8 cellular contexts compared by ENCODE assay signal in genomic region chr1:42817440-42817767, GRCh38. TPM values are rescaled to one million over a fixed set of nuclear protein-coding genes. Genes with fewer than 3 reads are reported as not detected.
DNase-seq lines count a peak whose midpoint lies in the region; ATAC-seq and TF ChIP-seq lines count a peak whose summit lies in the region.

No MANE protein-coding gene starts in this region.

- H3K27ac ChIP-seq in RWPE2 (ENCODE audit: poor library complexity, severe bottlenecking) (peak overlapping the region; percentile 79), fibroblast of lung (ENCODE audit: insufficient read depth, low read length) (no peak overlapping the region)

- ATAC-seq in GM18873 (IDR thresholded peaks at IDR 0.05; ENCODE audit: low FRiP score, unreplicated experiment) (peak; percentile 12), RWPE2 (ENCODE audit: low read depth) (no peak; the same call in 2 of the 3 replicates), GM21825 (IDR thresholded peaks at IDR 0.05; ENCODE audit: unreplicated experiment) (no peak), HG02973 (IDR thresholded peaks at IDR 0.05; ENCODE audit: unreplicated experiment) (no peak)

- H4K20me1 ChIP-seq in fibroblast of lung (ENCODE audit: control insufficient read depth, extremely low read depth, insufficient read depth, low read length): no peaks in the 10 kb centered on the region

- peaks cover 11% of the 10 kb centered on the region for H3K4me1 ChIP-seq in RWPE2 (ENCODE audit: insufficient read depth, poor library complexity, severe bottlenecking)
- H3K4me1 ChIP-seq in fibroblast of lung (ENCODE audit: control insufficient read depth, extremely low read depth, insufficient read depth, low read length): peaks cover 2% of the 10 kb centered on the region

- H3K27me3 ChIP-seq in RWPE2 (ENCODE audit: insufficient read depth, poor library complexity, severe bottlenecking): no peaks in the 10 kb centered on the region
- H3K27me3 ChIP-seq in fibroblast of lung (ENCODE audit: control insufficient read depth, insufficient read depth, low read length): no peaks in the 10 kb centered on the region

- TF ChIP-seq CTCF in RWPE2 (IDR thresholded peaks at IDR 0.05; ENCODE audit: poor library complexity, severe bottlenecking) (no peak), fibroblast of lung (conservative IDR thresholded peaks at IDR 0.05 in 1 of 2, IDR thresholded peaks at IDR 0.05 in 1 of 2; ENCODE audit: low read depth in 1 of 2, low read length in 2 of 2) (no peak)

- peaks cover 2% of the 10 kb centered on the region for H3K79me2 ChIP-seq in fibroblast of lung (ENCODE audit: control insufficient read depth, insufficient read depth, low read length)

- peak overlapping the region; percentile 19 for H2AFZ ChIP-seq in fibroblast of lung (ENCODE audit: low read length)

- H3K36me3 ChIP-seq in RWPE2 (ENCODE audit: low read depth) (peaks cover 4% of the 10 kb centered on the region; the same call in 1 of the 2 replicates), fibroblast of lung (ENCODE audit: control insufficient read depth, insufficient read depth, low read length) (no peaks in the 10 kb centered on the region)

- H3K4me2 ChIP-seq in fibroblast of lung (ENCODE audit: extremely low read depth, insufficient read depth, low read length): peak overlapping the region; percentile 73

- H3K9ac ChIP-seq in fibroblast of lung (ENCODE audit: insufficient read depth, low read length): no peak overlapping the region

- H3K4me3 ChIP-seq in RWPE2 (ENCODE audit: severe bottlenecking) (peak overlapping the region; percentile 91), fibroblast of lung (replicated peaks in 1 of 4; ENCODE audit: control extremely low read depth in 1 of 4, insufficient read depth in 1 of 4, low read depth in 3 of 4, low read length in 4 of 4) (peak overlapping the region; percentile 47 to 79 (median 64)), skeletal muscle cell (ENCODE audit: low read depth, low read length) (peak overlapping the region; percentile 72)

- no peaks in the 10 kb centered on the region for H3K9me3 ChIP-seq in RWPE2 (ENCODE audit: severe bottlenecking)
- H3K9me3 ChIP-seq in fibroblast of lung (ENCODE audit: control insufficient read depth, insufficient read depth, low read depth, low read length): no peaks in the 10 kb centered on the region

- DNase-seq in RWPE2 (ENCODE audit: low spot score) (no peak), fibroblast of lung (ENCODE audit: low read depth in 2 of 2) (no peak), skeletal muscle cell (ENCODE audit: low read depth) (no peak), HT-29 (ENCODE audit: low spot score) (no peak), GDM1 (lab: John Stamatoyannopoulos, UW) (no peak)

RNA-seq across cellular contexts. Expression of gene SVBP, which starts 0.2 kb away (rescaled TPM):
- total RNA-seq in fibroblast of lung: 21.6 and 24.9 TPM in 2 replicates
- polyA plus RNA-seq in fibroblast of lung: 20.9 and 33.4 TPM in 2 replicates
- 21.5 and 30.2 TPM in 2 replicates for polyA plus RNA-seq in fibroblast of lung (2012)
- not detected in 2 replicates for polyA minus RNA-seq in fibroblast of lung (ENCODE audit: low replicate concordance)
- total RNA-seq in HT-29 (2014; rRNA removed; shearing (Covaris generic)): 17.1 and 19.7 TPM in 2 replicates

RNA-seq across cellular contexts. Expression of gene ERMAP, which starts 0.5 kb away (rescaled TPM):
- total RNA-seq in fibroblast of lung: 17.2 and 37.2 TPM in 2 replicates
- polyA plus RNA-seq in fibroblast of lung: 16.3 and 19.4 TPM in 2 replicates
- 8.3 and 9.4 TPM in 2 replicates for polyA plus RNA-seq in fibroblast of lung (2012)
- polyA minus RNA-seq in fibroblast of lung (ENCODE audit: low replicate concordance): 11.4 and 13.2 TPM in 2 replicates
- total RNA-seq in HT-29 (2014; rRNA removed; shearing (Covaris generic)): 4.9 and 5.4 TPM in 2 replicates

RNA-seq across cellular contexts. Expression of gene ZNF691, which starts 29.0 kb away (rescaled TPM):
- total RNA-seq in fibroblast of lung: 9.0 and 11.1 TPM in 2 replicates
- polyA plus RNA-seq in fibroblast of lung: 5.8 TPM in 2 replicates
- 4.1 and 4.6 TPM in 2 replicates for polyA plus RNA-seq in fibroblast of lung (2012)
- polyA minus RNA-seq in fibroblast of lung (ENCODE audit: low replicate concordance): 1.3 and 10.6 TPM in 2 replicates
- total RNA-seq in HT-29 (2014; rRNA removed; shearing (Covaris generic)): 5.5 and 6.5 TPM in 2 replicates

RNA-seq across cellular contexts. Expression of gene TMEM269, which starts 32.6 kb away (rescaled TPM):
- 0.17 TPM in 1 of 2 replicates, not detected in the other for total RNA-seq in fibroblast of lung
- 0.06 and 0.10 TPM in 2 replicates for polyA plus RNA-seq in fibroblast of lung
- polyA plus RNA-seq in fibroblast of lung (2012): 0.03 TPM in 1 of 2 replicates, not detected in the other
- not detected in 2 replicates for polyA minus RNA-seq in fibroblast of lung (ENCODE audit: low replicate concordance)
- 0.03 TPM in 1 of 2 replicates, not detected in the other for total RNA-seq in HT-29 (2014; rRNA removed; shearing (Covaris generic))

RNA-seq across cellular contexts. Expression of gene C1orf50, which starts 50.4 kb away (rescaled TPM):
- total RNA-seq in fibroblast of lung: 4.4 and 5.9 TPM in 2 replicates
- polyA plus RNA-seq in fibroblast of lung: 7.8 and 9.5 TPM in 2 replicates
- polyA plus RNA-seq in fibroblast of lung (2012): 2.9 and 3.0 TPM in 2 replicates
- 1.4 and 1.9 TPM in 2 replicates for polyA minus RNA-seq in fibroblast of lung (ENCODE audit: low replicate concordance)
- total RNA-seq in HT-29 (2014; rRNA removed; shearing (Covaris generic)): 2.0 and 3.1 TPM in 2 replicates
